In the genomic region with DNA sequence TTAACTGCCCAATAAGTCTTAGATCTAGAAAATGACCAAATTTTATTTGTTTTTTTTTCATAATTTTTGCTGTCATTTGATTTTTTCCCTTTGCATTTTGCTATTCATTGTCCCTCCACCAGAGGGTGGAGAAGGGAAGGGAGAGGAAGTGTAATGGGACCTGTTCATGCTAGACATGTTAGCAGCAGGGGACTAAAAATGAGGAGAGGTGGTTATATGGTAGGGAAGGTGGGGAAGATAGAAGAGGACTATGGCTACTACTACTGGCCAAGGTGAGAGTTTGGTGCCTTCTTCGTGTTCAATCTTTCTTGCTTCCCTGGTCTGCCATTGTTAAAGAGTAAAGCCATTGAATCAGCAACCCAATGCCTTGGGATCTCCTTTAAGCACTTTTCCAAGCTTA, we compare ENCODE assay signal across 8 cellular contexts. TPM values are rescaled to one million over a fixed set of nuclear protein-coding genes. Genes with fewer than 3 reads are reported as not detected.
DNase-seq lines count a peak whose midpoint lies in the region; ATAC-seq and TF ChIP-seq lines count a peak whose summit lies in the region.
"Had no signal": no experiment of that assay in that cellular context is flagged by ENCODE, and none has a peak within 500 bp of the region (broad histone marks: within the 10 kb centered on the region; RNA-seq: fewer than 3 reads in every experiment).

No MANE protein-coding gene starts in this region.

- POLR2A ChIA-PET in activated CD8-positive, alpha-beta T cell treated with anti-CD3 and anti-CD28 coated beads, Interleukin-2, amount 10 ng/mL, durations not matched to agents 7 days and 5 days (lab: Charles Lee), result no interaction called here

- no peak overlapping the region for H3K27ac ChIP-seq in brain microvascular endothelial cell

- peaks cover 19% of the 10 kb centered on the region for H3K27me3 Mint-ChIP-seq in mesothelial cell of epicardium (ENCODE audit: low read depth)
- H3K27me3 Mint-ChIP-seq in activated CD8-positive, alpha-beta T cell treated with anti-CD3 and anti-CD28 coated beads, Interleukin-2, amount 10 ng/mL, durations not matched to agents 7 days and 5 days (ENCODE audit: low read depth), result peaks cover 6% of the 10 kb centered on the region

- no peak overlapping the region for H3K4me3 ChIP-seq in brain microvascular endothelial cell (ENCODE audit: low read depth, low read length)

- peak; percentile 57 for DNase-seq in KBM-7
- peak; percentile 27 for DNase-seq in brain microvascular endothelial cell
- DNase-seq in mesothelial cell of epicardium (ENCODE audit: low spot score in 2 of 2, unreplicated experiment in 2 of 2), result no peak
- no peak for DNase-seq in COR-L47 (lab: John Stamatoyannopoulos, UW)
- DNase-seq in cerebellar nuclear complex (lab: John Stamatoyannopoulos, UW), result no peak
- DNase-seq in activated CD8-positive, alpha-beta T cell treated with anti-CD3 and anti-CD28 coated beads, Interleukin-2, amount 10 ng/mL, durations not matched to agents 7 days and 5 days, result no peak

- no peaks in the 10 kb centered on the region for H3K27me3 ChIP-seq in brain microvascular endothelial cell (replicated peaks)

- TF ChIP-seq CTCF in brain microvascular endothelial cell (IDR thresholded peaks at IDR 0.05; ENCODE audit: low read depth, low read length, missing control alignments), result peak; percentile 83
- peak; percentile 79 for TF ChIP-seq CTCF in mesothelial cell of epicardium (IDR thresholded peaks at IDR 0.05; ENCODE audit: unreplicated experiment)

- in situ Hi-C loops in KBM-7 (cut with MboI; ENCODE audit: low pct_unique_long_range_greater_than_20kb, low sequenced_read_pairs) (no loop called here), brain microvascular endothelial cell (cut with HindIII; ENCODE audit: low pct_ligation_motif_present, low sequenced_read_pairs) (no loop called here)

- no peaks in the 10 kb centered on the region for H3K36me3 ChIP-seq in brain microvascular endothelial cell (replicated peaks)

- peak; percentile 61 for ATAC-seq in GM18505 (IDR thresholded peaks at IDR 0.05; ENCODE audit: unreplicated experiment)
- ATAC-seq in activated CD8-positive, alpha-beta T cell treated with anti-CD3 and anti-CD28 coated beads, Interleukin-2, amount 10 ng/mL, durations not matched to agents 7 days and 5 days, result no peak

- no peaks in the 10 kb centered on the region for H3K36me3 Mint-ChIP-seq in mesothelial cell of epicardium
- no peaks in the 10 kb centered on the region for H3K36me3 Mint-ChIP-seq in activated CD8-positive, alpha-beta T cell treated with anti-CD3 and anti-CD28 coated beads, Interleukin-2, amount 10 ng/mL, durations not matched to agents 7 days and 5 days (ENCODE audit: low read depth)

- TF ChIP-seq POLR2A in GM18505 (IDR thresholded peaks at IDR 0.05; ENCODE audit: borderline replicate concordance, extremely low read depth, insufficient read depth, insufficient read length), result no peak

- no peaks in the 10 kb centered on the region for H3K9me3 Mint-ChIP-seq in mesothelial cell of epicardium
- H3K9me3 Mint-ChIP-seq in activated CD8-positive, alpha-beta T cell treated with anti-CD3 and anti-CD28 coated beads, Interleukin-2, amount 10 ng/mL, durations not matched to agents 7 days and 5 days (ENCODE audit: insufficient read depth), result no peaks in the 10 kb centered on the region

- H3K4me3 Mint-ChIP-seq in mesothelial cell of epicardium, result no peak overlapping the region
- H3K4me3 Mint-ChIP-seq in activated CD8-positive, alpha-beta T cell treated with anti-CD3 and anti-CD28 coated beads, Interleukin-2, amount 10 ng/mL, durations not matched to agents 7 days and 5 days, result no peak overlapping the region

- CTCF ChIA-PET in activated CD8-positive, alpha-beta T cell treated with anti-CD3 and anti-CD28 coated beads, Interleukin-2, amount 10 ng/mL, durations not matched to agents 7 days and 5 days (lab: Charles Lee), result interaction anchor here (1.2 kb wide), 1 partner anchor 468 kb away, joined by 7 read pairs; no protein-coding TSS in a partner anchor

- H3K27ac Mint-ChIP-seq in mesothelial cell of epicardium, result no peak overlapping the region
- H3K27ac Mint-ChIP-seq in activated CD8-positive, alpha-beta T cell treated with anti-CD3 and anti-CD28 coated beads, Interleukin-2, amount 10 ng/mL, durations not matched to agents 7 days and 5 days, result no peak overlapping the region

- no peaks in the 10 kb centered on the region for H3K4me1 Mint-ChIP-seq in mesothelial cell of epicardium
- no peaks in the 10 kb centered on the region for H3K4me1 Mint-ChIP-seq in activated CD8-positive, alpha-beta T cell treated with anti-CD3 and anti-CD28 coated beads, Interleukin-2, amount 10 ng/mL, durations not matched to agents 7 days and 5 days (ENCODE audit: low read depth)

RNA-seq across cellular contexts. Expression of a gene that starts 6.4 kb away (rescaled TPM):
- 1.2 to 1.8 TPM (median 1.3 TPM) in 3 replicates for total RNA-seq in mesothelial cell of epicardium
- total RNA-seq in activated CD8-positive, alpha-beta T cell treated with anti-CD3 and anti-CD28 coated beads, Interleukin-2, amount 10 ng/mL, durations not matched to agents 7 days and 5 days, result not detected
- total RNA-seq: pulmonary artery endothelial cell had no signal

Comparison
In these comparisons a context has a peak if more than half of its experiments do, and no peak if none do; other contexts are left out.
1. DNase-seq: peak in KBM-7 (single experiment) and brain microvascular endothelial cell (single experiment); none in mesothelial cell of epicardium (0 of 2), COR-L47 (single experiment), cerebellar nuclear complex (0 of 2) and activated CD8-positive, alpha-beta T cell treated with anti-CD3 and anti-CD28 coated beads, Interleukin-2, amount 10 ng/mL, durations not matched to agents 7 days and 5 days (single experiment).